ENCODE assay signal across 13 cellular contexts in the genomic region with DNA sequence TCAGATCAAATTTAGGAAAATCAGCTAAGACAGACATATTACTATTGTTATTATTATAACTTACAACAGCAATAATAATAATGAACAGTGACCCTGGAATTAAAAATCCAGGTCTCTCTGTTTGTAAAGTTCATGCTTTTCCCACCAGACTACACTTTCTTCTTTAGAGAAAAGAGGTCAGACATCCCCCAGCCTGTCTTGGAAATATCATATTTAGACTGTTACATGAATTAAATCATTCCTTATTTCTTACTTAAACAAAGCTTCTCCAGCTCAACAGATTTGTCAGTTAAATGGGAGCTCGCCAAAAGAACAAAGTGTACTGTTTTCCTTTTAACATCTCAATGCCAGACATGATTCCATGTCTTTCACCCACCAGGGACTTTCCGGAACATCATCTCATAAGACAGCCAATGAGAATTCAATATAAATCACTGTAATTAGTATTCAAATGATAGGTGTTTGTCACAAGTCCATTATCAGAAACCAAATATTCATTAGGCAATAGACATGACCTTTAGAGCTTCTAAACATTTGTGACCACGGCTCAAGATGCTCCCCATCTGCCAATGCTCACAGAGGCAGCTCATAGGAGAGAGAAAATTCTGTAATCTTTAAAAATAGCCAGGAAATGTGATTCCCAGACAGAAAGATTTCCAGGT.
DNase-seq lines count a peak whose midpoint lies in the region; ATAC-seq and TF ChIP-seq lines count a peak whose summit lies in the region.
"Had no signal": no experiment of that assay in that cellular context is flagged by ENCODE, and none has a peak within 500 bp of the region (broad histone marks: within the 10 kb centered on the region; RNA-seq: fewer than 3 reads in every experiment).

No MANE protein-coding gene starts in this region.

- TF ChIP-seq CTCF in psoas muscle (IDR thresholded peaks at IDR 0.05) (no peak), endothelial cell (IDR thresholded peaks at IDR 0.05; ENCODE audit: unreplicated experiment) (no peak)

- WGBS in psoas muscle, 3 donors: 12 to 22% (median 16%) methylated on average over 3 of the region's 3 CpGs

- ATAC-seq in left cardiac atrium (peak; percentile 38 to 79), psoas muscle (peak; percentile 90 to 93 (median 91))

- no peaks in the 10 kb centered on the region for H3K9me3 Mint-ChIP-seq in endothelial cell (ENCODE audit: unreplicated experiment)
- H3K9me3 Mint-ChIP-seq in activated CD4-positive, alpha-beta T cell treated with anti-CD3 and anti-CD28 coated beads, Interleukin-2, amount 10 ng/mL, durations not matched to agents 7 days and 5 days: no peaks in the 10 kb centered on the region
- H3K9me3 Mint-ChIP-seq: T-helper 1 cell treated with Interleukin-12 subunit alpha and Interleukin-12 subunit beta and Interleukin-4 antibody, amounts not matched to agents 30 μg/mL and 1 μg/mL, for 36 hours had no signal

- no peaks in the 10 kb centered on the region for H3K36me3 ChIP-seq in psoas muscle (ENCODE audit: insufficient read depth in 1 of 2, low read depth in 1 of 2)

- peaks cover 1% of the 10 kb centered on the region for H3K27me3 Mint-ChIP-seq in endothelial cell (ENCODE audit: unreplicated experiment)
- H3K27me3 Mint-ChIP-seq in activated CD4-positive, alpha-beta T cell treated with anti-CD3 and anti-CD28 coated beads, Interleukin-2, amount 10 ng/mL, durations not matched to agents 7 days and 5 days: peaks cover 22% of the 10 kb centered on the region

- peak overlapping the region; percentile 88 for H3K27ac ChIP-seq in psoas muscle

- H3K27ac Mint-ChIP-seq in endothelial cell (ENCODE audit: unreplicated experiment): no peak overlapping the region
- H3K27ac Mint-ChIP-seq in activated CD4-positive, alpha-beta T cell treated with anti-CD3 and anti-CD28 coated beads, Interleukin-2, amount 10 ng/mL, durations not matched to agents 7 days and 5 days: no peak overlapping the region
- H3K27ac Mint-ChIP-seq: T-helper 1 cell treated with Interleukin-12 subunit alpha and Interleukin-12 subunit beta and Interleukin-4 antibody, amounts not matched to agents 30 μg/mL and 1 μg/mL, for 36 hours had no signal

- DNase-seq in NCI-H82 (lab: John Stamatoyannopoulos, UW): peak; percentile 35
- no peak for DNase-seq in NCI-H82 treated with DMSO at 0.1 percent for 48 hours (lab: John Stamatoyannopoulos, UW; ENCODE audit: unreplicated experiment)
- DNase-seq in left cardiac atrium: no peak
- peak; percentile 51 to 76 for DNase-seq in psoas muscle
- DNase-seq in hippocampal formation (lab: John Stamatoyannopoulos, UW): no peak
- DNase-seq in endothelial cell (ENCODE audit: low spot score): no peak
- DNase-seq in activated CD4-positive, alpha-beta T cell treated with anti-CD3 and anti-CD28 coated beads, Interleukin-2, amount 10 ng/mL, durations not matched to agents 7 days and 5 days: no peak
- no peak for DNase-seq in SHP77 (lab: John Stamatoyannopoulos, UW)
- DNase-seq: activated CD4-positive, alpha-beta T cell treated with anti-CD3 and anti-CD28 coated beads, Interleukin-2, amount 50 U/mL, for 1 hour; mesendoderm; NCI-H1417; stimulated activated naive CD4-positive, alpha-beta T cell treated with Interleukin-2 at 50 U/mL for 16 hours had no signal

- peaks cover 7% of the 10 kb centered on the region for H3K4me1 Mint-ChIP-seq in endothelial cell (ENCODE audit: unreplicated experiment)
- H3K4me1 Mint-ChIP-seq in activated CD4-positive, alpha-beta T cell treated with anti-CD3 and anti-CD28 coated beads, Interleukin-2, amount 10 ng/mL, durations not matched to agents 7 days and 5 days: no peaks in the 10 kb centered on the region

- H3K4me3 Mint-ChIP-seq in endothelial cell (ENCODE audit: unreplicated experiment): no peak overlapping the region
- H3K4me3 Mint-ChIP-seq in activated CD4-positive, alpha-beta T cell treated with anti-CD3 and anti-CD28 coated beads, Interleukin-2, amount 10 ng/mL, durations not matched to agents 7 days and 5 days: no peak overlapping the region
- H3K4me3 Mint-ChIP-seq: T-helper 1 cell treated with Interleukin-12 subunit alpha and Interleukin-12 subunit beta and Interleukin-4 antibody, amounts not matched to agents 30 μg/mL and 1 μg/mL, for 36 hours had no signal

- no peaks in the 10 kb centered on the region for H3K9me3 ChIP-seq in psoas muscle

- H3K27me3 ChIP-seq in psoas muscle (ENCODE audit: insufficient read depth in 3 of 3, low read length in 2 of 3): no peaks in the 10 kb centered on the region

- POLR2A ChIA-PET in activated CD4-positive, alpha-beta T cell treated with anti-CD3 and anti-CD28 coated beads, Interleukin-2, amount 10 ng/mL, durations not matched to agents 7 days and 5 days (lab: Charles Lee): no interaction called here

- no peaks in the 10 kb centered on the region for H3K36me3 Mint-ChIP-seq in endothelial cell (ENCODE audit: low read depth, unreplicated experiment)
- no peaks in the 10 kb centered on the region for H3K36me3 Mint-ChIP-seq in activated CD4-positive, alpha-beta T cell treated with anti-CD3 and anti-CD28 coated beads, Interleukin-2, amount 10 ng/mL, durations not matched to agents 7 days and 5 days (ENCODE audit: low read depth)

- peaks cover 46% of the 10 kb centered on the region for H3K4me1 ChIP-seq in psoas muscle

- CTCF ChIA-PET in activated CD4-positive, alpha-beta T cell treated with anti-CD3 and anti-CD28 coated beads, Interleukin-2, amount 10 ng/mL, durations not matched to agents 7 days and 5 days (lab: Charles Lee): no interaction called here

- intact Hi-C loops in left cardiac atrium (cut with DNase I): no loop called here
- intact Hi-C loops in psoas muscle (cut with DNase I): loop anchor here (5.0 kb wide), 2 partner anchors 84 to 354 kb away; partner anchors contain the start of gene ENC1 (in 1 of the 2)

- H3K4me3 ChIP-seq in psoas muscle: no peak overlapping the region

Comparison
In these comparisons a context has a peak if more than half of its experiments do, and no peak if none do; other contexts are left out.
1. DNase-seq: peak in NCI-H82 (single experiment) and psoas muscle (2 of 2); none in NCI-H82 treated with DMSO at 0.1 percent for 48 hours (single experiment), left cardiac atrium (single experiment), hippocampal formation (0 of 2), endothelial cell (single experiment), activated CD4-positive, alpha-beta T cell treated with anti-CD3 and anti-CD28 coated beads, Interleukin-2, amount 10 ng/mL, durations not matched to agents 7 days and 5 days (single experiment) and SHP77 (0 of 2).
2. intact Hi-C loops: an anchor here in psoas muscle (5.0 kb wide); none called in left cardiac atrium.